In the genomic region with DNA sequence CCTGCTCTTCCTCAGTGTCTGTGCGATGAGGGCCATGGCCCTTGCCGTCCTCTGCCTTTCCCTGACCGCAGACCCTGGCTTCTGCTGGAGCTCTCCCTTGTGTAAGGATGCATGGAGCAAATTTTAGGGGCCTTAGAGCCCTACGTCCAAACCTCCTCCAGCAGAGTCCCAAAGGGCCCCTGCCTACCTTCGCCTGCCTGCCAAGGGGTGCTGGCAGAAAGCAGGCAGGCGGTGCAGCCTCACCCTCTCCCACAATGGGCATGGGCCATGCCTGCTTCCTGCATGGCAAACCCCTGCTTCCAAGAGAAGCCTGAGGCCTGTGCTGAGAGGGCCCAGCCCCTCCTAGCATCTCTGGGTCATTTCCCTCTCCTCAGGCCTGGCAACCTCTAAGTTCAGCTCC, we compare ENCODE assay signal across 21 cellular contexts.
"Had no signal": no experiment of that assay in that cellular context is flagged by ENCODE, and none has a peak within 500 bp of the region (broad histone marks: within the 10 kb centered on the region; RNA-seq: fewer than 3 reads in every experiment).

No MANE protein-coding gene starts in this region.

- DNase-seq: esophagus squamous epithelium; foreskin fibroblast; lower lobe of right lung; naive B cell; ovary; right lobe of liver; stimulated activated CD4-positive, alpha-beta T cell treated with anti-CD3 and anti-CD28 coated beads, Interleukin-15, amount 100 ng/mL, for 24 hours; stimulated activated CD4-positive, alpha-beta T cell treated with anti-CD3 and anti-CD28 coated beads, Interleukin-1b, Interleukin-23, amount 100 ng/mL, for 48 hours; stimulated activated CD4-positive, alpha-beta T cell treated with anti-CD3 and anti-CD28 coated beads, Interleukin-4, amount 100 ng/mL, for 24 hours; stimulated activated naive CD8-positive, alpha-beta T cell treated with anti-CD3 and anti-CD28 coated beads, Interleukin-15, amount 100 ng/mL, for 72 hours; testis; upper lobe of right lung had no signal

- ATAC-seq: gastroesophageal sphincter; lower lobe of right lung; stimulated activated memory B cell treated with anti-CD40 and anti-IgM and Interleukin-4, amounts not matched to agents 10 μg/mL and 1 μg/mL and 100 μg/mL, for 72 hours; stimulated activated naive CD8-positive, alpha-beta T cell treated with anti-CD3 and anti-CD28 coated beads, Interleukin-15, amount 100 ng/mL, for 72 hours; upper lobe of right lung had no signal

- H3K4me1 ChIP-seq: lower lobe of right lung had no signal

- H3K4me3 Mint-ChIP-seq: central memory CD8-positive, alpha-beta T cell; dendritic cell treated with granulocyte-macrophage colony-stimulating factor and Interleukin-4, amounts not matched to agents 40 ng/mL and 50 ng/mL, for 4 days; memory B cell; mesothelial cell of epicardium; naive B cell; nephron; stimulated activated memory B cell treated with anti-CD40 and anti-IgM and Interleukin-4, amounts not matched to agents 10 μg/mL and 1 μg/mL and 100 μg/mL, for 72 hours; stimulated activated naive CD8-positive, alpha-beta T cell treated with anti-CD3 and anti-CD28 coated beads, Interleukin-15, amount 100 ng/mL, for 72 hours had no signal

- H3K9me3 Mint-ChIP-seq: central memory CD8-positive, alpha-beta T cell; dendritic cell treated with granulocyte-macrophage colony-stimulating factor and Interleukin-4, amounts not matched to agents 40 ng/mL and 50 ng/mL, for 4 days; memory B cell; mesothelial cell of epicardium; naive B cell; nephron; stimulated activated memory B cell treated with anti-CD40 and anti-IgM and Interleukin-4, amounts not matched to agents 10 μg/mL and 1 μg/mL and 100 μg/mL, for 72 hours; stimulated activated naive CD8-positive, alpha-beta T cell treated with anti-CD3 and anti-CD28 coated beads, Interleukin-15, amount 100 ng/mL, for 72 hours had no signal

- H3K4me3 ChIP-seq: esophagus squamous epithelium, gastroesophageal sphincter, lower lobe of right lung, ovary, right lobe of liver, testis, tibial nerve, upper lobe of right lung had no signal

- H3K27ac Mint-ChIP-seq: dendritic cell treated with granulocyte-macrophage colony-stimulating factor and Interleukin-4, amounts not matched to agents 40 ng/mL and 50 ng/mL, for 4 days; memory B cell; mesothelial cell of epicardium; nephron; progenitor cell of endocrine pancreas; stimulated activated memory B cell treated with anti-CD40 and anti-IgM and Interleukin-4, amounts not matched to agents 10 μg/mL and 1 μg/mL and 100 μg/mL, for 72 hours; stimulated activated naive CD8-positive, alpha-beta T cell treated with anti-CD3 and anti-CD28 coated beads, Interleukin-15, amount 100 ng/mL, for 72 hours had no signal

- H3K9me3 ChIP-seq: esophagus squamous epithelium, gastroesophageal sphincter, lower lobe of right lung, ovary, right lobe of liver, testis, tibial nerve, upper lobe of right lung had no signal

- H3K36me3 ChIP-seq: esophagus squamous epithelium, gastroesophageal sphincter, lower lobe of right lung, ovary, right lobe of liver, tibial nerve, upper lobe of right lung had no signal

- H3K27me3 ChIP-seq: ovary, right lobe of liver, testis had no signal

- H3K27ac ChIP-seq: esophagus squamous epithelium, gastroesophageal sphincter, lower lobe of right lung, ovary, testis, tibial nerve, upper lobe of right lung had no signal

- H3K36me3 Mint-ChIP-seq: memory B cell; mesothelial cell of epicardium; naive B cell; stimulated activated memory B cell treated with anti-CD40 and anti-IgM and Interleukin-4, amounts not matched to agents 10 μg/mL and 1 μg/mL and 100 μg/mL, for 72 hours had no signal

- H3K4me1 Mint-ChIP-seq: central memory CD8-positive, alpha-beta T cell had no signal
